In genomic region chr10:60827791-60828488, GRCh38 we compare ENCODE assay signal across 10 cellular contexts. TPM values are rescaled to one million over a fixed set of nuclear protein-coding genes. Genes with fewer than 3 reads are reported as not detected.
DNase-seq lines count a peak whose midpoint lies in the region; ATAC-seq and TF ChIP-seq lines count a peak whose summit lies in the region.
"Had no signal": no experiment of that assay in that cellular context is flagged by ENCODE, and none has a peak within 500 bp of the region (broad histone marks: within the 10 kb centered on the region; RNA-seq: fewer than 3 reads in every experiment).

No MANE protein-coding gene starts in this region.

- H3K9me2 ChIP-seq in PC-3 (replicated peaks; ENCODE audit: low read length) = no peaks in the 10 kb centered on the region

- H4K20me1 ChIP-seq in PC-3 (ENCODE audit: low read length) = no peaks in the 10 kb centered on the region

- no peaks in the 10 kb centered on the region for H3K9me3 ChIP-seq in PC-3 (ENCODE audit: low read length)
- H3K9me3 ChIP-seq in lung (ENCODE audit: control insufficient read depth in 2 of 2, insufficient read depth in 1 of 2, low read length in 1 of 2) = no peaks in the 10 kb centered on the region
- H3K9me3 ChIP-seq: transverse colon had no signal

- CTCF ChIA-PET in PC-3 (lab: Charles Lee) = no interaction called here

- no peaks in the 10 kb centered on the region for H3K9me3 Mint-ChIP-seq in endothelial cell (ENCODE audit: unreplicated experiment)

- H3K4me1 ChIP-seq in PC-3 (ENCODE audit: insufficient read depth, low read length) = peaks cover 8% of the 10 kb centered on the region; the same call in 1 of the 2 replicates
- H3K4me1 ChIP-seq in lung (ENCODE audit: control insufficient read depth in 2 of 2, insufficient read depth in 2 of 2, low read length in 2 of 2) = peaks cover 4 to 7% of the 10 kb centered on the region in 2 donors
- H3K4me1 ChIP-seq: transverse colon had no signal

- TF ChIP-seq CTCF in PC-3 (conservative IDR thresholded peaks at IDR 0.05; ENCODE audit: low read depth, low read length) = no peak
- TF ChIP-seq CTCF in endothelial cell (IDR thresholded peaks at IDR 0.05; ENCODE audit: unreplicated experiment) = no peak
- TF ChIP-seq CTCF in lung (IDR thresholded peaks at IDR 0.05; ENCODE audit: control extremely low read depth, extremely low read depth) = no peak

- BruUV-seq in PC-3 (replicated peaks; lab: Mats Ljungman, UMichigan) = no TSS peak

- H3K36me3 ChIP-seq in PC-3 (ENCODE audit: low read depth, low read length) (no peaks in the 10 kb centered on the region), lung (ENCODE audit: control insufficient read depth in 2 of 2, insufficient read depth in 2 of 2, low read length in 2 of 2) (no peaks in the 10 kb centered on the region)
- H3K36me3 ChIP-seq: cardiac muscle cell, transverse colon had no signal

- no peaks in the 10 kb centered on the region for H3F3A ChIP-seq in PC-3 (ENCODE audit: low read length, unreplicated experiment)

- H3K9ac ChIP-seq in PC-3 (ENCODE audit: low read length) = no peak overlapping the region

- H3K4me2 ChIP-seq in PC-3 (ENCODE audit: low read length) = peak overlapping the region; percentile 1; the same call in 1 of the 2 replicates

- H3K4me1 Mint-ChIP-seq in endothelial cell (ENCODE audit: unreplicated experiment) = peaks cover 35% of the 10 kb centered on the region

- ATAC-seq in PC-3 = peak; percentile 67
- peak; percentile 87 for ATAC-seq in lung (ENCODE audit: insufficient read depth, low FRiP score)
- ATAC-seq in HG03432 (IDR thresholded peaks at IDR 0.05; ENCODE audit: unreplicated experiment) = no peak
- no peak for ATAC-seq in HG02588 (IDR thresholded peaks at IDR 0.05; ENCODE audit: unreplicated experiment)

- WGBS in lung, 2 donors = 13 to 35% methylated on average over 5 of the region's 5 CpGs

- POLR2A ChIA-PET in PC-3 (lab: Charles Lee; ENCODE audit: unreplicated experiment) = no interaction called here

- intact Hi-C loops in PC-3 (cut with micrococcal nuclease) = no loop called here

- H3K27me3 ChIP-seq in PC-3 (ENCODE audit: low read length) (no peaks in the 10 kb centered on the region), lung (ENCODE audit: control insufficient read depth, insufficient read depth) (no peaks in the 10 kb centered on the region)
- H3K27me3 ChIP-seq: cardiac muscle cell, transverse colon had no signal

- H3K4me3 Mint-ChIP-seq in endothelial cell (ENCODE audit: unreplicated experiment) = peak overlapping the region; percentile 63

- no peaks in the 10 kb centered on the region for H3K79me2 ChIP-seq in PC-3 (ENCODE audit: low read length)

- H3K27ac Mint-ChIP-seq in endothelial cell (ENCODE audit: unreplicated experiment) = peak overlapping the region; percentile 99

- H3K4me3 ChIP-seq in PC-3 (ENCODE audit: low read length) (no peak overlapping the region), lung (no peak overlapping the region)
- H3K4me3 ChIP-seq: cardiac muscle cell, transverse colon had no signal

- H3K27ac ChIP-seq in PC-3 (ENCODE audit: low read length) (no peak overlapping the region), lung (ENCODE audit: low read depth in 1 of 2, low read length in 1 of 2) (peak overlapping the region in 1 of 2 donors; percentile 75)
- H3K27ac ChIP-seq: cardiac muscle cell had no signal

- peak overlapping the region; percentile 3; the same call in 1 of the 2 replicates for H2AFZ ChIP-seq in PC-3 (ENCODE audit: low read length)

- H3K27me3 Mint-ChIP-seq in endothelial cell (ENCODE audit: unreplicated experiment) = no peaks in the 10 kb centered on the region

- DNase-seq in AG08396 (ENCODE audit: low spot score) (peak; percentile 31), PC-3 (peak; percentile 66), endothelial cell (ENCODE audit: low spot score) (peak; percentile 18), lung (ENCODE audit: low spot score) (no peak), DMS 273 treated with DMSO at 0.1 percent for 48 hours (lab: John Stamatoyannopoulos, UW) (no peak), NCI-H510A treated with DMSO at 0.1 percent for 48 hours (lab: John Stamatoyannopoulos, UW) (no peak)
- DNase-seq: transverse colon had no signal

- H3K36me3 Mint-ChIP-seq in endothelial cell (ENCODE audit: low read depth, unreplicated experiment) = peaks cover 5% of the 10 kb centered on the region

RNA-seq across cellular contexts. Expression of gene CDK1, which starts 49.7 kb away (rescaled TPM):
- 166 and 202 TPM in 2 replicates for total RNA-seq in PC-3 (2014; rRNA removed)
- total RNA-seq in endothelial cell (ENCODE audit: unreplicated experiment) = 14.8 TPM
- 10 to 100 TPM in 1 of 2 donors, 1 to 10 TPM in 1; 3.2 to 16.0 TPM for total RNA-seq in lung
- 10 to 100 TPM in 1 of 2 donors, 1 to 10 TPM in 1; 4.4 to 10.9 TPM for polyA plus RNA-seq in lung

Comparison
In these comparisons a context has a peak if more than half of its experiments do, and no peak if none do; other contexts are left out.
1. DNase-seq: peak in AG08396 (single experiment), PC-3 (single experiment) and endothelial cell (single experiment); none in lung (single experiment), DMS 273 treated with DMSO at 0.1 percent for 48 hours (single experiment) and NCI-H510A treated with DMSO at 0.1 percent for 48 hours (single experiment).
2. ATAC-seq: peak in PC-3 (single experiment) and lung (single experiment); none in HG03432 (single experiment) and HG02588 (single experiment).